Comparison of ENCODE assay signal across 18 cellular contexts in the genomic region with DNA sequence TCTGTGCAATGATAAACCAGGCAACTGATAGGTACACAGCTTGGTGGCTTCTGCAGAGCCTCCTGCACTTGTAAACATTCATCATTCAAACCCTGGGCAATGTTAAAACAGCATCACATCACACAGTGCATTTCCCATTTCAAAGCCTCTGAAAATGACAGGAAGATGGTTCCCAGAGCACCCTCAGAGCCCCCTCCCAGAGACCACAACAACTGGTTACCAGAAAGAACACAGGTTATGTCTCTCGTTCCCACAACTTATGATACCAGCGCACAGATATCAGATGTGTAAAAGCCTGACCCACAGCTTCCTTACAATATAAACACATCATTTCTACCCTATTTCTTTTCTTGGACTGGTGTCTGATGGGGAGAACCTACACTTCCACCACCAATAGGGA.
"Had no signal": no experiment of that assay in that cellular context is flagged by ENCODE, and none has a peak within 500 bp of the region (broad histone marks: within the 10 kb centered on the region; RNA-seq: fewer than 3 reads in every experiment).

No MANE protein-coding gene starts in this region.

- H3K4me3 Mint-ChIP-seq: IgD-negative memory B cell had no signal

- DNase-seq: KBM-7; MV-4-11; NCI-H1048; NCI-H1105; NCI-H1436 treated with DMSO at 0.1 percent for 48 hours; NCI-H1694; NCI-H187 treated with DMSO at 0.1 percent for 48 hours; NCI-H2171 treated with DMSO at 0.1 percent for 48 hours; NCI-H446 treated with DMSO at 0.1 percent for 48 hours; NCI-H526; NCI-H82; NK-92 treated with Interleukin-12 subunit alpha and Interleukin-12 subunit beta, amount 100 ng/mL, for 24 hours; PC-3; SHP77; SK-N-SH had no signal

- ATAC-seq: HepG2, Panc1, PC-3 had no signal
